In genomic region chr14:94127330-94127729, GRCh38 we compare ENCODE assay signal across 20 cellular contexts. TPM values are rescaled to one million over a fixed set of nuclear protein-coding genes. Genes with fewer than 3 reads are reported as not detected.
A peak's percentile ranks its signal among the peaks of the same experiment; 100 is the strongest.
DNase-seq lines count a peak whose midpoint lies in the region; ATAC-seq and TF ChIP-seq lines count a peak whose summit lies in the region.
"Had no signal": no experiment of that assay in that cellular context is flagged by ENCODE, and none has a peak within 500 bp of the region (broad histone marks: within the 10 kb centered on the region; RNA-seq: fewer than 3 reads in every experiment).

No MANE protein-coding gene starts in this region.

- no peak overlapping the region for H3K4me2 ChIP-seq in H9 (ENCODE audit: insufficient read depth, insufficient read length, low read length)
- H3K4me2 ChIP-seq: KMS-11 had no signal

- no peak overlapping the region for H4K91ac ChIP-seq in H9 (ENCODE audit: insufficient read length, low read depth, low read length)

- H3K27me3 Mint-ChIP-seq in activated T-cell treated with anti-CD3 and anti-CD28 coated beads, Interleukin-2, amount 50 U/mL, for 72 hours (ENCODE audit: low read depth) = no peaks in the 10 kb centered on the region
- peaks cover 3% of the 10 kb centered on the region for H3K27me3 Mint-ChIP-seq in H9 (ENCODE audit: low read depth)
- H3K27me3 Mint-ChIP-seq in central memory CD8-positive, alpha-beta T cell = no peaks in the 10 kb centered on the region
- H3K27me3 Mint-ChIP-seq: CD4-positive, alpha-beta T cell had no signal

- no peak overlapping the region for H3K9ac ChIP-seq in H9 (ENCODE audit: extremely low read depth, insufficient read length, low read length)
- H3K9ac ChIP-seq: KMS-11 had no signal

- no peaks in the 10 kb centered on the region for H3K9me3 Mint-ChIP-seq in activated T-cell treated with anti-CD3 and anti-CD28 coated beads, Interleukin-2, amount 50 U/mL, for 72 hours
- H3K9me3 Mint-ChIP-seq in H9 = no peaks in the 10 kb centered on the region
- H3K9me3 Mint-ChIP-seq in central memory CD8-positive, alpha-beta T cell = no peaks in the 10 kb centered on the region
- H3K9me3 Mint-ChIP-seq: CD4-positive, alpha-beta T cell had no signal

- no peaks in the 10 kb centered on the region for H3K79me1 ChIP-seq in H9 (ENCODE audit: insufficient read depth, low read depth, low read length, poor library complexity, severe bottlenecking)

- H2AFZ ChIP-seq in H9 (ENCODE audit: low read length) = no peak overlapping the region

- no peaks in the 10 kb centered on the region for H3K27me3 ChIP-seq in H9 (ENCODE audit: insufficient read depth, low read length)
- no peaks in the 10 kb centered on the region for H3K27me3 ChIP-seq in brain microvascular endothelial cell (replicated peaks)

- H4K5ac ChIP-seq in H9 (ENCODE audit: insufficient read length, low read depth, low read length) = no peak overlapping the region

- H2BK15ac ChIP-seq in H9 (ENCODE audit: low read depth, low read length) = no peak overlapping the region

- H3K56ac ChIP-seq in H9 (ENCODE audit: insufficient read length, low read depth, low read length) = no peak overlapping the region

- no peak overlapping the region for H2BK20ac ChIP-seq in H9 (ENCODE audit: low read depth, low read length, poor library complexity, severe bottlenecking)

- no peak overlapping the region for H3K4me3 ChIP-seq in brain microvascular endothelial cell (ENCODE audit: low read depth, low read length)

- H2BK5ac ChIP-seq in H9 (ENCODE audit: insufficient read length, low read length) = no peak overlapping the region

- DNase-seq in activated T-cell treated with anti-CD3 and anti-CD28 coated beads, Interleukin-2, amount 50 U/mL, for 48 hours = peak; percentile 7
- DNase-seq in activated T-cell treated with anti-CD3 and anti-CD28 coated beads, Interleukin-2, amount 50 U/mL, for 72 hours = no peak
- DNase-seq in H9 (peak; percentile 10), posterior vena cava (ENCODE audit: low spot score) (peak; percentile 17), brain microvascular endothelial cell (no peak), NCI-H510A treated with DMSO at 0.1 percent for 48 hours (lab: John Stamatoyannopoulos, UW) (no peak)
- DNase-seq in central memory CD8-positive, alpha-beta T cell (ENCODE audit: low spot score in 2 of 2) = no peak
- DNase-seq: Caco-2; CD4-positive, alpha-beta T cell; GDM1; H7; MV-4-11; NCI-H1417; NCI-H2029; NCI-H345; NCI-H526; PC-3 had no signal

- H3K27ac Mint-ChIP-seq in activated T-cell treated with anti-CD3 and anti-CD28 coated beads, Interleukin-2, amount 50 U/mL, for 72 hours = no peak overlapping the region
- no peak overlapping the region for H3K27ac Mint-ChIP-seq in H9
- H3K27ac Mint-ChIP-seq in central memory CD8-positive, alpha-beta T cell (ENCODE audit: low read depth) = no peak overlapping the region
- H3K27ac Mint-ChIP-seq: CD4-positive, alpha-beta T cell had no signal

- no peaks in the 10 kb centered on the region for H3K36me3 ChIP-seq in brain microvascular endothelial cell (replicated peaks)

- H3K23me2 ChIP-seq in H9 (ENCODE audit: insufficient read length, low read depth, low read length, poor library complexity, severe bottlenecking) = peaks cover 7% of the 10 kb centered on the region

- no peaks in the 10 kb centered on the region for H3K36me3 Mint-ChIP-seq in activated T-cell treated with anti-CD3 and anti-CD28 coated beads, Interleukin-2, amount 50 U/mL, for 72 hours (ENCODE audit: insufficient read depth in 2 of 2)
- no peaks in the 10 kb centered on the region for H3K36me3 Mint-ChIP-seq in H9 (ENCODE audit: insufficient read depth in 1 of 3, low read depth in 3 of 3)
- H3K36me3 Mint-ChIP-seq in central memory CD8-positive, alpha-beta T cell (ENCODE audit: insufficient read depth) = peaks cover 4% of the 10 kb centered on the region

- H3T11ph ChIP-seq in H9 (ENCODE audit: low read length) = no peak overlapping the region

- H2BK12ac ChIP-seq in H9 (ENCODE audit: insufficient read length, low read depth, low read length) = no peak overlapping the region

- H4K8ac ChIP-seq in H9 (replicated peaks; ENCODE audit: insufficient read length, low read depth, low read length) = no peak overlapping the region

- no peak overlapping the region for H3K4ac ChIP-seq in H9 (ENCODE audit: low read depth, low read length)

- no peak overlapping the region for H3K23ac ChIP-seq in H9 (ENCODE audit: insufficient read length, low read depth, low read length)

- TF ChIP-seq CTCF in H9 (conservative IDR thresholded peaks at IDR 0.05) = no peak
- TF ChIP-seq CTCF in brain microvascular endothelial cell (IDR thresholded peaks at IDR 0.05; ENCODE audit: low read depth, low read length, missing control alignments) = no peak

- H3K9me3 ChIP-seq in H9 (ENCODE audit: control insufficient read depth, low read depth, low read length) = no peaks in the 10 kb centered on the region
- H3K9me3 ChIP-seq: Caco-2 had no signal

- no peaks in the 10 kb centered on the region for H4K20me1 ChIP-seq in H9 (ENCODE audit: control insufficient read depth, insufficient read depth, insufficient read length)

- no peak overlapping the region for H2BK120ac ChIP-seq in H9 (ENCODE audit: low read depth, low read length, poor library complexity, severe bottlenecking)

- H3K4me3 Mint-ChIP-seq in activated T-cell treated with anti-CD3 and anti-CD28 coated beads, Interleukin-2, amount 50 U/mL, for 72 hours = no peak overlapping the region
- H3K4me3 Mint-ChIP-seq in H9 = no peak overlapping the region
- peak overlapping the region; percentile 89 for H3K4me3 Mint-ChIP-seq in central memory CD8-positive, alpha-beta T cell

- no peaks in the 10 kb centered on the region; the same call in 1 of the 2 replicates for H3K4me1 ChIP-seq in H9 (ENCODE audit: insufficient read depth, low read length)
- H3K4me1 ChIP-seq: Caco-2 had no signal

- peaks cover 18% of the 10 kb centered on the region for H3K4me1 Mint-ChIP-seq in activated T-cell treated with anti-CD3 and anti-CD28 coated beads, Interleukin-2, amount 50 U/mL, for 72 hours (ENCODE audit: low read depth)
- peaks cover 16% of the 10 kb centered on the region in 2 experiments for H3K4me1 Mint-ChIP-seq in H9
- H3K4me1 Mint-ChIP-seq in central memory CD8-positive, alpha-beta T cell = peaks cover 21% of the 10 kb centered on the region

- H3K18ac ChIP-seq in H9 (ENCODE audit: insufficient read length, low read depth, low read length) = no peak overlapping the region

- H3K79me2 ChIP-seq in H9 (ENCODE audit: insufficient read depth, low read length) = no peaks in the 10 kb centered on the region

- H3K14ac ChIP-seq in H9 (ENCODE audit: insufficient read depth, low read length) = no peak overlapping the region

- in situ Hi-C loops in brain microvascular endothelial cell (cut with HindIII; ENCODE audit: low pct_ligation_motif_present, low sequenced_read_pairs) = no loop called here

- no peak overlapping the region for H2AK5ac ChIP-seq in H9 (ENCODE audit: insufficient read length, low read length)

- ATAC-seq in activated T-cell treated with anti-CD3 and anti-CD28 coated beads, Interleukin-2, amount 50 U/mL, for 72 hours (replicated peaks in 1 of 2) = no peak
- ATAC-seq in central memory CD8-positive, alpha-beta T cell (replicated peaks; ENCODE audit: extremely low read depth, poor library complexity, severe bottlenecking) = no peak
- ATAC-seq in GM18867 (IDR thresholded peaks at IDR 0.05; ENCODE audit: unreplicated experiment) = no peak
- ATAC-seq: PC-3 had no signal

- intact Hi-C loops in posterior vena cava (cut with DNase I) = no loop called here

- no CpG with 5 or more reads among the region's 6 CpGs for WGBS in H9 (ENCODE audit: extremely low coverage, insufficient read length, low lambda C conversion rate)

- no peak overlapping the region for H3K27ac ChIP-seq in H9 (ENCODE audit: insufficient read length, low read depth, low read length)
- H3K27ac ChIP-seq in brain microvascular endothelial cell = no peak overlapping the region
- H3K27ac ChIP-seq: HL-60, KMS-11 had no signal

RNA-seq across cellular contexts. Expression of gene IFI27L2, which starts 2.1 kb away (rescaled TPM):
- 10 to 100 TPM; 52.0 to 66.0 TPM for total RNA-seq in activated T-cell treated with anti-CD3 and anti-CD28 coated beads, Interleukin-2, amount 50 U/mL, for 72 hours
- total RNA-seq in H9 (2021) = 28.6 and 32.5 TPM in 2 replicates
- total RNA-seq in posterior vena cava = 10 to 100 TPM; 39.7 to 43.1 TPM

RNA-seq across cellular contexts. Expression of gene IFI27, which starts 16.8 kb away (rescaled TPM):
- 1 to 10 TPM; 5.1 to 7.7 TPM for total RNA-seq in activated T-cell treated with anti-CD3 and anti-CD28 coated beads, Interleukin-2, amount 50 U/mL, for 72 hours
- total RNA-seq in H9 (2021) (1.7 TPM in 2 replicates), posterior vena cava (100 to 1,000 TPM; 122 to 282 TPM)

RNA-seq across cellular contexts. Expression of gene IFI27L1, which starts 46.2 kb away (rescaled TPM):
- 10 to 100 TPM; 59.6 to 71.4 TPM for total RNA-seq in activated T-cell treated with anti-CD3 and anti-CD28 coated beads, Interleukin-2, amount 50 U/mL, for 72 hours
- 27.4 TPM in 2 replicates for total RNA-seq in H9 (2021)
- 10 to 100 TPM; 11.2 to 21.7 TPM for total RNA-seq in posterior vena cava

RNA-seq across cellular contexts. Expression of gene DDX24, which starts 46.3 kb away (rescaled TPM):
- total RNA-seq in activated T-cell treated with anti-CD3 and anti-CD28 coated beads, Interleukin-2, amount 50 U/mL, for 72 hours = 100 to 1,000 TPM; 193 to 197 TPM
- total RNA-seq in H9 (2021) (172 TPM in 2 replicates), posterior vena cava (100 to 1,000 TPM; 166 to 175 TPM)

RNA-seq across cellular contexts. Expression of gene PPP4R4, which starts 46.8 kb away (rescaled TPM):
- 1 to 10 TPM; 6.2 to 9.5 TPM for total RNA-seq in activated T-cell treated with anti-CD3 and anti-CD28 coated beads, Interleukin-2, amount 50 U/mL, for 72 hours
- 3.9 and 5.1 TPM in 2 replicates for total RNA-seq in H9 (2021)
- total RNA-seq in posterior vena cava = under 1 TPM; 0.32 to 0.38 TPM

Comparison
In these comparisons a context has a peak if more than half of its experiments do, and no peak if none do; other contexts are left out.
1. DNase-seq: peak in activated T-cell treated with anti-CD3 and anti-CD28 coated beads, Interleukin-2, amount 50 U/mL, for 48 hours (2 of 2), H9 (single experiment) and posterior vena cava (single experiment); none in activated T-cell treated with anti-CD3 and anti-CD28 coated beads, Interleukin-2, amount 50 U/mL, for 72 hours (0 of 2), central memory CD8-positive, alpha-beta T cell (0 of 2), brain microvascular endothelial cell (single experiment) and NCI-H510A treated with DMSO at 0.1 percent for 48 hours (single experiment).
2. RNA of gene IFI27, which starts 16.8 kb away (total RNA-seq): 122 to 282 TPM in posterior vena cava; 5.1 to 7.7 TPM in activated T-cell treated with anti-CD3 and anti-CD28 coated beads, Interleukin-2, amount 50 U/mL, for 72 hours and 1.7 TPM in H9; every median in the first group is over 10 times any median in the second.